In the genomic region with DNA sequence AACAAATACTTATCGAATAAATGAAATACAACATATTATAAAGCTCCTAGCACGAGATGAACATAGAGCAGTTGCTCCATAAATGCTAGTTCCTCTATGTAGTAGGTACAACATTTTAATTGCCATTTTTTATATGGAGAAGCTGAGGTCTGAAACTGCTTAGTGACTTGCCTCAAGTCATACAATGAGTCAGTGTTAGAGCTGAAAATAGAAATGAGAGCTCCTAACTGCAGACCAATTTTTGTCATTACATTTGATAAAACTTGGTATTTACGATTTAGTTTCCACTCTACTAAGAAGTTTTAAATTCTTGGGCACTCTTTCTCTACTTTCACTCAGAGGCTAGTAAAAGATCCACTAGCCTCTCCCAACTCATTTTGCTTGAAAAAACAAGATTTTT, we compare ENCODE assay signal across 14 cellular contexts. TPM values are rescaled to one million over a fixed set of nuclear protein-coding genes. Genes with fewer than 3 reads are reported as not detected.
A peak's percentile ranks its signal among the peaks of the same experiment; 100 is the strongest.
DNase-seq lines count a peak whose midpoint lies in the region; ATAC-seq, FAIRE-seq and TF ChIP-seq lines count a peak whose summit lies in the region.
"Had no signal": no experiment of that assay in that cellular context is flagged by ENCODE, and none has a peak within 500 bp of the region (broad histone marks: within the 10 kb centered on the region; RNA-seq: fewer than 3 reads in every experiment).

No MANE protein-coding gene starts in this region.

- no peaks in the 10 kb centered on the region for H3K4me1 Mint-ChIP-seq in stimulated activated effector memory CD8-positive, alpha-beta T cell treated with anti-CD3 and anti-CD28 coated beads, Interleukin-12 subunit alpha, Interleukin-12 subunit beta, amount 100 ng/mL, for 72 hours
- H3K4me1 Mint-ChIP-seq in activated CD4-positive, alpha-beta T cell treated with anti-CD3 and anti-CD28 coated beads, Interleukin-2, amount 10 ng/mL, durations not matched to agents 7 days and 5 days = no peaks in the 10 kb centered on the region

- peaks cover 11% of the 10 kb centered on the region for H3K27me3 Mint-ChIP-seq in activated CD4-positive, alpha-beta T cell treated with anti-CD3 and anti-CD28 coated beads, Interleukin-2, amount 10 ng/mL, durations not matched to agents 7 days and 5 days

- no peaks in the 10 kb centered on the region for H3K36me3 Mint-ChIP-seq in stimulated activated effector memory CD8-positive, alpha-beta T cell treated with anti-CD3 and anti-CD28 coated beads, Interleukin-12 subunit alpha, Interleukin-12 subunit beta, amount 100 ng/mL, for 72 hours
- no peaks in the 10 kb centered on the region for H3K36me3 Mint-ChIP-seq in activated CD4-positive, alpha-beta T cell treated with anti-CD3 and anti-CD28 coated beads, Interleukin-2, amount 10 ng/mL, durations not matched to agents 7 days and 5 days (ENCODE audit: low read depth)

- H3K4me3 ChIP-seq in bronchial epithelial cell (ENCODE audit: low read depth, low read length) = no peak overlapping the region
- H3K4me3 ChIP-seq: gastrocnemius medialis, skin epidermis, stomach had no signal

- H3K36me3 ChIP-seq in bronchial epithelial cell (ENCODE audit: control insufficient read depth, insufficient read depth, low read length) = no peaks in the 10 kb centered on the region
- H3K36me3 ChIP-seq: brain microvascular endothelial cell, gastrocnemius medialis, stomach had no signal

- no peaks in the 10 kb centered on the region for H3K9me3 Mint-ChIP-seq in stimulated activated effector memory CD8-positive, alpha-beta T cell treated with anti-CD3 and anti-CD28 coated beads, Interleukin-12 subunit alpha, Interleukin-12 subunit beta, amount 100 ng/mL, for 72 hours
- no peaks in the 10 kb centered on the region for H3K9me3 Mint-ChIP-seq in activated CD4-positive, alpha-beta T cell treated with anti-CD3 and anti-CD28 coated beads, Interleukin-2, amount 10 ng/mL, durations not matched to agents 7 days and 5 days

- peak; percentile 27 for DNase-seq in GM13977 (ENCODE audit: low spot score)
- DNase-seq in MV-4-11 (lab: John Stamatoyannopoulos, UW) = peak; percentile 95
- DNase-seq in bronchial epithelial cell (ENCODE audit: low read depth) = peak; percentile 46
- DNase-seq in stimulated activated effector memory CD8-positive, alpha-beta T cell treated with anti-CD3 and anti-CD28 coated beads, Interleukin-12 subunit alpha, Interleukin-12 subunit beta, amount 100 ng/mL, for 72 hours (ENCODE audit: low spot score in 2 of 2) = no peak
- DNase-seq in activated CD4-positive, alpha-beta T cell treated with anti-CD3 and anti-CD28 coated beads, Interleukin-2, amount 10 ng/mL, durations not matched to agents 7 days and 5 days = no peak
- DNase-seq in DMS79 (lab: John Stamatoyannopoulos, UW) = no peak
- DNase-seq: brain microvascular endothelial cell; gastrocnemius medialis; mesendoderm; NK-92 treated with Interleukin-12 subunit alpha and Interleukin-12 subunit beta, amount 100 ng/mL, for 24 hours; stomach had no signal

- no peaks in the 10 kb centered on the region for H3K27me3 ChIP-seq in bronchial epithelial cell (ENCODE audit: control insufficient read depth, insufficient read depth, low read length)
- H3K27me3 ChIP-seq: brain microvascular endothelial cell, gastrocnemius medialis, stomach had no signal

- no peak overlapping the region for H3K4me3 Mint-ChIP-seq in stimulated activated effector memory CD8-positive, alpha-beta T cell treated with anti-CD3 and anti-CD28 coated beads, Interleukin-12 subunit alpha, Interleukin-12 subunit beta, amount 100 ng/mL, for 72 hours
- no peak overlapping the region for H3K4me3 Mint-ChIP-seq in activated CD4-positive, alpha-beta T cell treated with anti-CD3 and anti-CD28 coated beads, Interleukin-2, amount 10 ng/mL, durations not matched to agents 7 days and 5 days

- POLR2A ChIA-PET in activated CD4-positive, alpha-beta T cell treated with anti-CD3 and anti-CD28 coated beads, Interleukin-2, amount 10 ng/mL, durations not matched to agents 7 days and 5 days (lab: Charles Lee) = no interaction called here

- ATAC-seq in stimulated activated effector memory CD8-positive, alpha-beta T cell treated with anti-CD3 and anti-CD28 coated beads, Interleukin-12 subunit alpha, Interleukin-12 subunit beta, amount 100 ng/mL, for 72 hours = peak; percentile 74
- ATAC-seq in HG02571 (IDR thresholded peaks at IDR 0.05; ENCODE audit: unreplicated experiment) (no peak), GM18909 (IDR thresholded peaks at IDR 0.05; ENCODE audit: poor library complexity, unreplicated experiment) (no peak)
- ATAC-seq: gastrocnemius medialis had no signal

- in situ Hi-C loops in GM13977 (cut with MboI; ENCODE audit: low pct_unique_long_range_greater_than_20kb, low sequenced_read_pairs, unreplicated experiment) = no loop called here

- CTCF ChIA-PET in activated CD4-positive, alpha-beta T cell treated with anti-CD3 and anti-CD28 coated beads, Interleukin-2, amount 10 ng/mL, durations not matched to agents 7 days and 5 days (lab: Charles Lee) = interaction anchor here (0.6 to 1.7 kb wide), 4 partner anchors 21 to 91 kb away, joined by 3 to 6 read pairs (median 4); no protein-coding TSS in a partner anchor

- H3K27ac Mint-ChIP-seq in stimulated activated effector memory CD8-positive, alpha-beta T cell treated with anti-CD3 and anti-CD28 coated beads, Interleukin-12 subunit alpha, Interleukin-12 subunit beta, amount 100 ng/mL, for 72 hours = no peak overlapping the region
- no peak overlapping the region for H3K27ac Mint-ChIP-seq in activated CD4-positive, alpha-beta T cell treated with anti-CD3 and anti-CD28 coated beads, Interleukin-2, amount 10 ng/mL, durations not matched to agents 7 days and 5 days

- TF ChIP-seq CTCF in GM13977 (IDR thresholded peaks at IDR 0.05; ENCODE audit: extremely low read depth, insufficient read depth, missing control alignments) = no peak
- TF ChIP-seq CTCF in bronchial epithelial cell (IDR thresholded peaks at IDR 0.05; ENCODE audit: insufficient read depth, low read length, severe bottlenecking) = no peak

- no peak for FAIRE-seq in bronchial epithelial cell (lab: Jason Lieb, UNC)

RNA-seq across cellular contexts. Expression of a gene that starts 8.0 kb away (rescaled TPM):
- 244 and 363 TPM in 2 replicates for total RNA-seq in bronchial epithelial cell
- 100 to 1,000 TPM; 175 to 213 TPM for total RNA-seq in activated CD4-positive, alpha-beta T cell treated with anti-CD3 and anti-CD28 coated beads, Interleukin-2, amount 10 ng/mL, durations not matched to agents 7 days and 5 days

RNA-seq across cellular contexts. Expression of a gene that starts 57.6 kb away (rescaled TPM):
- total RNA-seq in bronchial epithelial cell = 26.3 and 34.3 TPM in 2 replicates
- 10 to 100 TPM; 74.9 to 81.6 TPM for total RNA-seq in activated CD4-positive, alpha-beta T cell treated with anti-CD3 and anti-CD28 coated beads, Interleukin-2, amount 10 ng/mL, durations not matched to agents 7 days and 5 days

Comparison
In these comparisons a context has a peak if more than half of its experiments do, and no peak if none do; other contexts are left out.
1. DNase-seq: peak in GM13977 (single experiment), MV-4-11 (single experiment) and bronchial epithelial cell (single experiment); none in stimulated activated effector memory CD8-positive, alpha-beta T cell treated with anti-CD3 and anti-CD28 coated beads, Interleukin-12 subunit alpha, Interleukin-12 subunit beta, amount 100 ng/mL, for 72 hours (0 of 2), activated CD4-positive, alpha-beta T cell treated with anti-CD3 and anti-CD28 coated beads, Interleukin-2, amount 10 ng/mL, durations not matched to agents 7 days and 5 days (single experiment) and DMS79 (single experiment).